Comparison of ENCODE assay signal across 9 cellular contexts in the genomic region with DNA sequence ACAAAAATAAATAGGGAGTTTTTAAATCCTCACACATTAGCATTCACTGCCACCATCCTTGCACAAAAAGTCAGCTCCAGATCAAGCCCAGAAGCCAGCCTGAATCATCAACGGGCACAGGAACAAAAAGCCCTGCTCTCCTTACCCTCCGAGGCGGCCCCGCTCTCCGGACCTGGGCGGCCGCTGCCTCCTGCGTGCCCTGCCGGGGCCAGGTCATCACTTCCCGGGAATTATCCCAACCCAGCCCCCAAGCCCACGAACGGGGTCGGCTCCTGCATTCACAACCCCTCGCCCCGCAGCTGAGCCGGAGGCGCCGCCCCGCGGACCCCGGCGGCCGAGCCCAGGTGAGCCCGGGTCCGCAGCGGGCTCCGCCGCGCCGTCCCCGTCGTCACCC. TPM values are rescaled to one million over a fixed set of nuclear protein-coding genes. Genes with fewer than 3 reads are reported as not detected.
DNase-seq lines count a peak whose midpoint lies in the region; ATAC-seq, FAIRE-seq and TF ChIP-seq lines count a peak whose summit lies in the region.
"Had no signal": no experiment of that assay in that cellular context is flagged by ENCODE, and none has a peak within 500 bp of the region (broad histone marks: within the 10 kb centered on the region; RNA-seq: fewer than 3 reads in every experiment).

No MANE protein-coding gene starts in this region.

- no peak for TF ChIP-seq CTCF in left ventricle myocardium inferior (IDR thresholded peaks at IDR 0.05; ENCODE audit: borderline replicate concordance)

- ATAC-seq in activated CD4-positive, alpha-beta T cell treated with anti-CD3 and anti-CD28 coated beads for 36 hours = no peak
- no peak for ATAC-seq in esophagus mucosa

- H3K27me3 Mint-ChIP-seq in activated CD4-positive, alpha-beta T cell treated with anti-CD3 and anti-CD28 coated beads for 36 hours = no peaks in the 10 kb centered on the region
- H3K27me3 Mint-ChIP-seq in activated CD4-positive, alpha-beta memory T cell treated with anti-CD3 and anti-CD28 coated beads for 36 hours = no peaks in the 10 kb centered on the region

- POLR2A ChIA-PET in activated CD4-positive, alpha-beta T cell treated with anti-CD3 and anti-CD28 coated beads for 36 hours (lab: Charles Lee) = interaction anchor here (0.6 to 2.8 kb wide), 5 partner anchors 11 to 30 kb away, joined by 3 to 12 read pairs (median 3); partner anchors contain the start of gene GIPC1
- POLR2A ChIA-PET in activated CD4-positive, alpha-beta memory T cell treated with anti-CD3 and anti-CD28 coated beads for 36 hours (lab: Charles Lee) = interaction anchor here (0.6 to 2.3 kb wide), 7 partner anchors 10 to 753 kb away, joined by 3 to 18 read pairs (median 7); partner anchors contain the start of genes GIPC1 and MRI1

- H3K4me3 Mint-ChIP-seq in activated CD4-positive, alpha-beta T cell treated with anti-CD3 and anti-CD28 coated beads for 36 hours = peak overlapping the region; percentile 94
- H3K4me3 Mint-ChIP-seq in activated CD4-positive, alpha-beta memory T cell treated with anti-CD3 and anti-CD28 coated beads for 36 hours = peak overlapping the region; percentile 88

- DNase-seq in activated CD4-positive, alpha-beta T cell treated with anti-CD3 and anti-CD28 coated beads for 36 hours = no peak
- DNase-seq in activated CD4-positive, alpha-beta T cell treated with anti-CD3 and anti-CD28 coated beads, Interleukin-2, amount 50 U/mL, for 4 hours = no peak
- DNase-seq in activated CD4-positive, alpha-beta memory T cell treated with anti-CD3 and anti-CD28 coated beads for 36 hours = no peak
- DNase-seq in left ventricle myocardium inferior = no peak
- DNase-seq in DMS153 treated with DMSO at 0.1 percent for 48 hours (lab: John Stamatoyannopoulos, UW; ENCODE audit: unreplicated experiment) = no peak
- DNase-seq in GM12892 (ENCODE audit: insufficient read length) = no peak

- H3K36me3 Mint-ChIP-seq in activated CD4-positive, alpha-beta T cell treated with anti-CD3 and anti-CD28 coated beads for 36 hours (ENCODE audit: low read depth) = peaks cover 42% of the 10 kb centered on the region
- peaks cover 36% of the 10 kb centered on the region for H3K36me3 Mint-ChIP-seq in activated CD4-positive, alpha-beta memory T cell treated with anti-CD3 and anti-CD28 coated beads for 36 hours

- H3K4me3 ChIP-seq in left ventricle myocardium inferior (peak overlapping the region; percentile 99), skeletal muscle tissue (ENCODE audit: low read length in 3 of 3) (peak overlapping the region; percentile 79 to 96 (median 95))

- no peaks in the 10 kb centered on the region for H3K27me3 ChIP-seq in left ventricle myocardium inferior (ENCODE audit: low read depth)
- H3K27me3 ChIP-seq in skeletal muscle tissue (ENCODE audit: control insufficient read depth in 3 of 3, insufficient read depth in 3 of 3, low read length in 3 of 3) = no peaks in the 10 kb centered on the region

- CTCF ChIA-PET in activated CD4-positive, alpha-beta T cell treated with anti-CD3 and anti-CD28 coated beads for 36 hours (lab: Charles Lee) = interaction anchor here (0.6 to 2.5 kb wide), 6 partner anchors 10 to 615 kb away, joined by 3 to 11 read pairs (median 4); no protein-coding TSS in a partner anchor
- CTCF ChIA-PET in activated CD4-positive, alpha-beta memory T cell treated with anti-CD3 and anti-CD28 coated beads for 36 hours (lab: Charles Lee) = interaction anchor here (0.8 to 4.0 kb wide), 6 partner anchors 11 to 381 kb away, joined by 3 to 21 read pairs (median 8); partner anchors contain the start of gene ASF1B

- H3K4me1 ChIP-seq in left ventricle myocardium inferior (peaks cover 59% of the 10 kb centered on the region), skeletal muscle tissue (ENCODE audit: control insufficient read depth in 3 of 3, insufficient read depth in 3 of 3, low read length in 3 of 3) (peaks cover 40 to 52% (median 50%) of the 10 kb centered on the region in 3 donors)

- no peaks in the 10 kb centered on the region for H3K9me3 ChIP-seq in left ventricle myocardium inferior (replicated peaks)
- no peaks in the 10 kb centered on the region for H3K9me3 ChIP-seq in skeletal muscle tissue (ENCODE audit: control insufficient read depth in 3 of 3, low read length in 3 of 3)

- H3K4me1 Mint-ChIP-seq in activated CD4-positive, alpha-beta T cell treated with anti-CD3 and anti-CD28 coated beads for 36 hours = peaks cover 54% of the 10 kb centered on the region
- peaks cover 55% of the 10 kb centered on the region for H3K4me1 Mint-ChIP-seq in activated CD4-positive, alpha-beta memory T cell treated with anti-CD3 and anti-CD28 coated beads for 36 hours (ENCODE audit: low read depth)

- H3K9me3 Mint-ChIP-seq in activated CD4-positive, alpha-beta T cell treated with anti-CD3 and anti-CD28 coated beads for 36 hours (ENCODE audit: low read depth) = no peaks in the 10 kb centered on the region
- no peaks in the 10 kb centered on the region for H3K9me3 Mint-ChIP-seq in activated CD4-positive, alpha-beta memory T cell treated with anti-CD3 and anti-CD28 coated beads for 36 hours

- peak overlapping the region; percentile 81 for H3K27ac Mint-ChIP-seq in activated CD4-positive, alpha-beta T cell treated with anti-CD3 and anti-CD28 coated beads for 36 hours
- peak overlapping the region; percentile 82 for H3K27ac Mint-ChIP-seq in activated CD4-positive, alpha-beta memory T cell treated with anti-CD3 and anti-CD28 coated beads for 36 hours

- H3K27ac ChIP-seq in left ventricle myocardium inferior (replicated peaks) (peak overlapping the region; percentile 100), skeletal muscle tissue (ENCODE audit: low read depth, low read length) (peak overlapping the region; percentile 99)

- intact Hi-C loops in activated CD4-positive, alpha-beta T cell treated with anti-CD3 and anti-CD28 coated beads for 36 hours (cut with DNase I, micrococcal nuclease) = loop anchor here in 1 of 2 experiments (5.0 to 10.0 kb wide), 3 partner anchors 150 to 1573 kb away; partner anchors contain the start of genes RAD23A and TPM4
- intact Hi-C loops in activated CD4-positive, alpha-beta memory T cell treated with anti-CD3 and anti-CD28 coated beads for 36 hours (cut with micrococcal nuclease) = no loop called here
- intact Hi-C loops in left ventricle myocardium inferior (cut with micrococcal nuclease) = no loop called here

- peaks cover 33% of the 10 kb centered on the region for H3K36me3 ChIP-seq in left ventricle myocardium inferior
- H3K36me3 ChIP-seq in skeletal muscle tissue (ENCODE audit: control insufficient read depth in 3 of 3, insufficient read depth in 3 of 3, low read length in 3 of 3) = peaks cover 25 to 33% (median 31%) of the 10 kb centered on the region in 3 donors

- peak overlapping the region; percentile 80 to 100 (median 99) for H3K9ac ChIP-seq in skeletal muscle tissue (ENCODE audit: low read depth in 1 of 3, low read length in 3 of 3)

- no peak for TF ChIP-seq POLR2A in GM12892 (IDR thresholded peaks at IDR 0.05; ENCODE audit: low read depth, low read length)

- no peak for FAIRE-seq in GM12892 (lab: Jason Lieb, UNC)
- FAIRE-seq: endometrium had no signal

RNA-seq across cellular contexts. Expression of gene DNAJB1, which starts 0.8 kb away (rescaled TPM):
- 10 to 100 TPM; 69.3 to 72.6 TPM for total RNA-seq in activated CD4-positive, alpha-beta T cell treated with anti-CD3 and anti-CD28 coated beads for 36 hours
- total RNA-seq in activated CD4-positive, alpha-beta memory T cell treated with anti-CD3 and anti-CD28 coated beads for 36 hours = 10 to 100 TPM; 71.2 to 76.5 TPM
- total RNA-seq in left ventricle myocardium inferior = 48.7 TPM
- total RNA-seq in skeletal muscle tissue = 39.1 TPM
- polyA plus RNA-seq in GM12892 (2012; ENCODE audit: missing spikeins) = 23.8 TPM
- total RNA-seq in esophagus mucosa = 337 TPM

RNA-seq across cellular contexts. Expression of gene TECR, which starts 12.0 kb away (rescaled TPM):
- total RNA-seq in activated CD4-positive, alpha-beta T cell treated with anti-CD3 and anti-CD28 coated beads for 36 hours = 100 to 1,000 TPM; 106 to 145 TPM
- total RNA-seq in activated CD4-positive, alpha-beta memory T cell treated with anti-CD3 and anti-CD28 coated beads for 36 hours = 100 to 1,000 TPM; 120 TPM
- total RNA-seq in left ventricle myocardium inferior = 69.3 TPM
- 83.0 TPM for total RNA-seq in skeletal muscle tissue
- 29.1 TPM for polyA plus RNA-seq in GM12892 (2012; ENCODE audit: missing spikeins)
- 341 TPM for total RNA-seq in esophagus mucosa

RNA-seq across cellular contexts. Expression of gene GIPC1, which starts 21.5 kb away (rescaled TPM):
- 10 to 100 TPM; 19.3 to 25.7 TPM for total RNA-seq in activated CD4-positive, alpha-beta T cell treated with anti-CD3 and anti-CD28 coated beads for 36 hours
- 10 to 100 TPM; 31.5 to 35.2 TPM for total RNA-seq in activated CD4-positive, alpha-beta memory T cell treated with anti-CD3 and anti-CD28 coated beads for 36 hours
- 45.5 TPM for total RNA-seq in left ventricle myocardium inferior
- 41.8 TPM for total RNA-seq in skeletal muscle tissue
- 7.0 TPM for polyA plus RNA-seq in GM12892 (2012; ENCODE audit: missing spikeins)
- 254 TPM for total RNA-seq in esophagus mucosa

RNA-seq across cellular contexts. Expression of gene PTGER1, which starts 42.3 kb away (rescaled TPM):
- total RNA-seq in activated CD4-positive, alpha-beta T cell treated with anti-CD3 and anti-CD28 coated beads for 36 hours = under 1 TPM; 0.16 to 0.25 TPM
- under 1 TPM; 0.29 to 0.41 TPM for total RNA-seq in activated CD4-positive, alpha-beta memory T cell treated with anti-CD3 and anti-CD28 coated beads for 36 hours
- total RNA-seq in left ventricle myocardium inferior (not detected), skeletal muscle tissue (not detected), esophagus mucosa (0.44 TPM)
- polyA plus RNA-seq in GM12892 (2012; ENCODE audit: missing spikeins) = not detected

RNA-seq across cellular contexts. Expression of gene NDUFB7, which starts 54.4 kb away (rescaled TPM):
- 100 to 1,000 TPM; 112 to 121 TPM for total RNA-seq in activated CD4-positive, alpha-beta T cell treated with anti-CD3 and anti-CD28 coated beads for 36 hours
- 100 to 1,000 TPM; 118 to 130 TPM for total RNA-seq in activated CD4-positive, alpha-beta memory T cell treated with anti-CD3 and anti-CD28 coated beads for 36 hours
- total RNA-seq in left ventricle myocardium inferior = 501 TPM
- total RNA-seq in skeletal muscle tissue = 525 TPM
- 95.4 TPM for polyA plus RNA-seq in GM12892 (2012; ENCODE audit: missing spikeins)
- total RNA-seq in esophagus mucosa = 186 TPM
